In genomic region chr1:109801791-109802135, GRCh38 we compare ENCODE assay signal across 18 cellular contexts. TPM values are rescaled to one million over a fixed set of nuclear protein-coding genes. Genes with fewer than 3 reads are reported as not detected.
A peak's percentile ranks its signal among the peaks of the same experiment; 100 is the strongest.
DNase-seq lines count a peak whose midpoint lies in the region; TF ChIP-seq lines count a peak whose summit lies in the region.
"Had no signal": no experiment of that assay in that cellular context is flagged by ENCODE, and none has a peak within 500 bp of the region (broad histone marks: within the 10 kb centered on the region; RNA-seq: fewer than 3 reads in every experiment).

No MANE protein-coding gene starts in this region.

- peak overlapping the region; percentile 91 for H3K27ac Mint-ChIP-seq in activated naive CD4-positive, alpha-beta T cell treated with anti-CD3 and anti-CD28 coated beads for 36 hours
- H3K27ac Mint-ChIP-seq in T-helper 2 cell treated with Interferon-gamma antibody and Interleukin-4, amounts not matched to agents 5 μg/mL and 100 μg/mL, for 36 hours: peak overlapping the region; percentile 93
- H3K27ac Mint-ChIP-seq: dendritic cell treated with granulocyte-macrophage colony-stimulating factor and Interleukin-4, amounts not matched to agents 40 ng/mL and 50 ng/mL, for 4 days had no signal

- intact Hi-C loops in activated naive CD4-positive, alpha-beta T cell treated with anti-CD3 and anti-CD28 coated beads for 36 hours (cut with micrococcal nuclease): loop anchor here (1.0 to 5.0 kb wide), 3 partner anchors 11 to 536 kb away; partner anchors contain the start of gene RBM15
- intact Hi-C loops in esophagus squamous epithelium (cut with DNase I): no loop called here
- intact Hi-C loops in transverse colon (cut with DNase I; ENCODE audit: low total_unique reads): loop anchor here (10.0 kb wide), 1 partner anchor 53 kb away; no protein-coding TSS in a partner anchor

- H3K9me3 ChIP-seq in esophagus squamous epithelium (no peaks in the 10 kb centered on the region), transverse colon (no peaks in the 10 kb centered on the region)
- H3K9me3 ChIP-seq: esophagus muscularis mucosa, lower lobe of right lung had no signal

- no peaks in the 10 kb centered on the region for H3K9me3 Mint-ChIP-seq in activated naive CD4-positive, alpha-beta T cell treated with anti-CD3 and anti-CD28 coated beads for 36 hours
- no peaks in the 10 kb centered on the region for H3K9me3 Mint-ChIP-seq in T-helper 2 cell treated with Interferon-gamma antibody and Interleukin-4, amounts not matched to agents 5 μg/mL and 100 μg/mL, for 36 hours
- H3K9me3 Mint-ChIP-seq: brain; dendritic cell treated with granulocyte-macrophage colony-stimulating factor and Interleukin-4, amounts not matched to agents 40 ng/mL and 50 ng/mL, for 4 days; naive B cell had no signal

- H3K4me3 Mint-ChIP-seq in activated naive CD4-positive, alpha-beta T cell treated with anti-CD3 and anti-CD28 coated beads for 36 hours: peak overlapping the region; percentile 55
- peak overlapping the region; percentile 74 for H3K4me3 Mint-ChIP-seq in T-helper 2 cell treated with Interferon-gamma antibody and Interleukin-4, amounts not matched to agents 5 μg/mL and 100 μg/mL, for 36 hours
- H3K4me3 Mint-ChIP-seq: brain; dendritic cell treated with granulocyte-macrophage colony-stimulating factor and Interleukin-4, amounts not matched to agents 40 ng/mL and 50 ng/mL, for 4 days had no signal

- H3K36me3 ChIP-seq in esophagus squamous epithelium (no peaks in the 10 kb centered on the region), transverse colon (no peaks in the 10 kb centered on the region)
- H3K36me3 ChIP-seq: esophagus muscularis mucosa, lower lobe of right lung had no signal

- peak overlapping the region in 3 of 4 donors; percentile 37 to 66 (median 42) for H3K27ac ChIP-seq in esophagus squamous epithelium
- no peak overlapping the region for H3K27ac ChIP-seq in transverse colon

- TF ChIP-seq POLR2A in esophagus squamous epithelium (IDR thresholded peaks at IDR 0.05) (no peak), transverse colon (IDR thresholded peaks at IDR 0.05) (no peak)

- no peaks in the 10 kb centered on the region for H3K27me3 ChIP-seq in esophagus squamous epithelium
- H3K27me3 ChIP-seq in transverse colon: no peaks in the 10 kb centered on the region
- H3K27me3 ChIP-seq: esophagus muscularis mucosa had no signal

- WGBS in esophagus squamous epithelium, 2 donors: 77 to 89% methylated on average over 3 of the region's 3 CpGs
- WGBS in transverse colon (ENCODE audit: low coverage in 1 of 2), 2 donors: 69 to 77% methylated on average over 3 of the region's 3 CpGs

- TF ChIP-seq CTCF in esophagus squamous epithelium (IDR thresholded peaks at IDR 0.05) (no peak), transverse colon (IDR thresholded peaks at IDR 0.05) (no peak)

- peaks cover 58% of the 10 kb centered on the region for H3K4me1 Mint-ChIP-seq in activated naive CD4-positive, alpha-beta T cell treated with anti-CD3 and anti-CD28 coated beads for 36 hours (ENCODE audit: low read depth)
- H3K4me1 Mint-ChIP-seq in T-helper 2 cell treated with Interferon-gamma antibody and Interleukin-4, amounts not matched to agents 5 μg/mL and 100 μg/mL, for 36 hours (ENCODE audit: low read depth): peaks cover 75% of the 10 kb centered on the region

- H3K4me3 ChIP-seq in esophagus squamous epithelium (no peak overlapping the region), transverse colon (no peak overlapping the region)
- H3K4me3 ChIP-seq: esophagus muscularis mucosa, lower lobe of right lung had no signal

- peaks cover 4 to 38% (median 13%) of the 10 kb centered on the region in 3 donors for H3K4me1 ChIP-seq in esophagus squamous epithelium
- peaks cover 8 to 38% (median 14%) of the 10 kb centered on the region in 4 donors for H3K4me1 ChIP-seq in transverse colon

- in situ Hi-C loops in transverse colon (cut with MboI; ENCODE audit: low pct_ligation_motif_present in 1 of 4, low pct_unique_long_range_greater_than_20kb in 1 of 4, low sequenced_read_pairs in 3 of 4): no loop called here

- no peak for DNase-seq in activated naive CD4-positive, alpha-beta T cell treated with anti-CD3 and anti-CD28 coated beads for 36 hours
- DNase-seq in activated naive CD4-positive, alpha-beta T cell (lab: John Stamatoyannopoulos, UW): no peak
- no peak for DNase-seq in T-helper 2 cell treated with Interferon-gamma antibody and Interleukin-4, amounts not matched to agents 5 μg/mL and 100 μg/mL, for 36 hours (ENCODE audit: low spot score)
- DNase-seq in esophagus squamous epithelium (lab: John Stamatoyannopoulos, UW): no peak
- DNase-seq in transverse colon: peak; percentile 6
- no peak for DNase-seq in NCI-H345 (lab: John Stamatoyannopoulos, UW)
- DNase-seq in superior temporal gyrus (ENCODE audit: extremely low spot score): no peak
- no peak for DNase-seq in effector CD8-positive, alpha-beta T cell (lab: John Stamatoyannopoulos, UW)
- DNase-seq: H7, lower lobe of right lung, naive B cell, NCI-H1436 treated with DMSO at 0.1 percent for 48 hours, NCI-H446, SHP77 treated with DMSO at 0.1 percent for 48 hours had no signal

- no peaks in the 10 kb centered on the region for H3K36me3 Mint-ChIP-seq in activated naive CD4-positive, alpha-beta T cell treated with anti-CD3 and anti-CD28 coated beads for 36 hours (ENCODE audit: low read depth)
- H3K36me3 Mint-ChIP-seq in T-helper 2 cell treated with Interferon-gamma antibody and Interleukin-4, amounts not matched to agents 5 μg/mL and 100 μg/mL, for 36 hours (ENCODE audit: low read depth): peaks cover 6% of the 10 kb centered on the region
- H3K36me3 Mint-ChIP-seq: brain, naive B cell had no signal

- no peaks in the 10 kb centered on the region for H3K27me3 Mint-ChIP-seq in activated naive CD4-positive, alpha-beta T cell treated with anti-CD3 and anti-CD28 coated beads for 36 hours (ENCODE audit: low read depth)
- H3K27me3 Mint-ChIP-seq in T-helper 2 cell treated with Interferon-gamma antibody and Interleukin-4, amounts not matched to agents 5 μg/mL and 100 μg/mL, for 36 hours (ENCODE audit: low read depth): no peaks in the 10 kb centered on the region
- H3K27me3 Mint-ChIP-seq: brain had no signal

- CTCF ChIA-PET in activated naive CD4-positive, alpha-beta T cell treated with anti-CD3 and anti-CD28 coated beads for 36 hours (lab: Charles Lee): interaction anchor here (0.6 to 3.6 kb wide), 7 partner anchors 10 to 228 kb away, joined by 3 to 37 read pairs (median 4); partner anchors contain the start of gene AHCYL1

- no peak for TF ChIP-seq EP300 in transverse colon (IDR thresholded peaks at IDR 0.05; ENCODE audit: low read depth)

RNA-seq across cellular contexts. Expression of gene EPS8L3, which starts 38.0 kb away (rescaled TPM):
- not detected for total RNA-seq in activated naive CD4-positive, alpha-beta T cell treated with anti-CD3 and anti-CD28 coated beads for 36 hours
- total RNA-seq in esophagus squamous epithelium (under 1 TPM in 1 of 4 donors, not detected in 3; 0.19 TPM), transverse colon (100 to 1,000 TPM; 228 to 468 (median 363) TPM)
- total RNA-seq: H7, HT1080, lower lobe of right lung had no signal

Comparison
In these comparisons a context has a peak if more than half of its experiments do, and no peak if none do; other contexts are left out.
1. H3K27ac ChIP-seq: peak in esophagus squamous epithelium (3 of 4); none in transverse colon (0 of 4).
2. RNA of gene EPS8L3, which starts 38.0 kb away (total RNA-seq): 228 to 468 TPM in transverse colon; not detected in activated naive CD4-positive, alpha-beta T cell treated with anti-CD3 and anti-CD28 coated beads for 36 hours and 0.19 TPM in esophagus squamous epithelium; every median in the first group is over 100 times any median in the second.